ENCODE assay signal across 31 cellular contexts in the genomic region with DNA sequence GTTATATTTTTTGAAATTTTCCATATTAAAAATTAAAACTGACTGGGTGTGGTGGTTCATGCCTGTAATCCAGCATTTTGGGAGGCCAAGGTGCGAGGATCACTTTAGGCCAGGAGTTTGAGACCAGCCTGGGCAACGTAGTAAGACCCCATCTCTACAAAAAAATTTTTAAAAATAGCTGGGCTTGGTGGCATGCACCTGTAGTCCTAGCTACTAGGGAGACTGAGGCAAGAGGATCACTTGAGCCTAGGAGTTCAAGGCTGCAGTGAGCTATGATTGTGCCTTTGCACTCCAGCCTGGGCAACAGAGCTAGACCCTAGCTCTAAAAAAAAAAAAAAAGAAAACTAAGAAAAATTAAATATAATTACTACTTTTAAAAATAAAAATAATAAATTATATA. TPM values are rescaled to one million over a fixed set of nuclear protein-coding genes. Genes with fewer than 3 reads are reported as not detected.
"Had no signal": no experiment of that assay in that cellular context is flagged by ENCODE, and none has a peak within 500 bp of the region (broad histone marks: within the 10 kb centered on the region; RNA-seq: fewer than 3 reads in every experiment).

No MANE protein-coding gene starts in this region.

- DNase-seq: hypothalamus; immature natural killer cell; kidney; left colon; left lung; lower lobe of right lung; mammary epithelial cell; mesenchymal stem cell; naive thymus-derived CD8-positive, alpha-beta T cell; nucleus accumbens; pancreas; posterior cingulate gyrus; retina; right cardiac atrium; sigmoid colon; stimulated activated CD4-positive, alpha-beta T cell treated with anti-CD3 and anti-CD28 coated beads, Interleukin-1b, Interleukin-23, amount 100 ng/mL, for 48 hours; stimulated activated CD4-positive, alpha-beta T cell treated with anti-CD3 and anti-CD28 coated beads, Interleukin-2, amount 100 ng/mL, for 48 hours; stimulated activated naive B cell treated with anti-CD40 and anti-IgM and Interleukin-4, amounts not matched to agents 10 μg/mL and 1 μg/mL and 100 μg/mL, for 72 hours; stimulated activated naive CD8-positive, alpha-beta T cell treated with anti-CD3 and anti-CD28 coated beads, Interleukin-15, Interleukin-2, amounts not matched to agents 100 U/mL and 50 U/mL, for 24 hours; stomach; tibial artery; trophoblast cell; upper lobe of right lung had no signal

- H3K9me3 Mint-ChIP-seq: immature natural killer cell; naive thymus-derived CD8-positive, alpha-beta T cell; nephron; neural crest cell; stimulated activated naive B cell treated with anti-CD40 and anti-IgM and Interleukin-4, amounts not matched to agents 10 μg/mL and 1 μg/mL and 100 μg/mL, for 72 hours had no signal

- H3K27me3 Mint-ChIP-seq: naive thymus-derived CD8-positive, alpha-beta T cell; stimulated activated naive B cell treated with anti-CD40 and anti-IgM and Interleukin-4, amounts not matched to agents 10 μg/mL and 1 μg/mL and 100 μg/mL, for 72 hours had no signal

- H3K4me1 ChIP-seq: prostate gland had no signal

- H3K27ac Mint-ChIP-seq: immature natural killer cell; naive thymus-derived CD8-positive, alpha-beta T cell; stimulated activated naive B cell treated with anti-CD40 and anti-IgM and Interleukin-4, amounts not matched to agents 10 μg/mL and 1 μg/mL and 100 μg/mL, for 72 hours had no signal

- H3K4me3 Mint-ChIP-seq: immature natural killer cell; naive thymus-derived CD8-positive, alpha-beta T cell; stimulated activated naive B cell treated with anti-CD40 and anti-IgM and Interleukin-4, amounts not matched to agents 10 μg/mL and 1 μg/mL and 100 μg/mL, for 72 hours had no signal

- H3K9me3 ChIP-seq: left lung, lower lobe of right lung, pancreas, prostate gland, sigmoid colon, stomach, thoracic aorta, tibial artery, upper lobe of right lung had no signal

- H3K4me3 ChIP-seq: left lung, lower lobe of right lung, pancreas, prostate gland, sigmoid colon, smooth muscle cell, stomach, thoracic aorta, tibial artery, upper lobe of right lung had no signal

- ATAC-seq: left colon; left lung; lower lobe of right lung; naive thymus-derived CD8-positive, alpha-beta T cell; pancreas; right cardiac atrium; stimulated activated naive B cell treated with anti-CD40 and anti-IgM and Interleukin-4, amounts not matched to agents 10 μg/mL and 1 μg/mL and 100 μg/mL, for 72 hours; stimulated activated naive CD8-positive, alpha-beta T cell treated with anti-CD3 and anti-CD28 coated beads, Interleukin-15, Interleukin-2, amounts not matched to agents 100 U/mL and 50 U/mL, for 24 hours; upper lobe of right lung had no signal

- FAIRE-seq: islet of Langerhans, pancreas, urothelium cell line had no signal

- H3K27ac ChIP-seq: left lung, lower lobe of right lung, pancreas, prostate gland, sigmoid colon, stomach, thoracic aorta, tibial artery, upper lobe of right lung had no signal

- H3K27me3 ChIP-seq: left lung, pancreas, sigmoid colon, stomach, tibial artery, upper lobe of right lung had no signal

- H3K36me3 Mint-ChIP-seq: naive thymus-derived CD8-positive, alpha-beta T cell had no signal

- H3K36me3 ChIP-seq: left lung, lower lobe of right lung, pancreas, prostate gland, sigmoid colon, stomach, thoracic aorta, upper lobe of right lung had no signal

RNA-seq across cellular contexts. Expression of gene TMEM269, which starts 36.9 kb away (rescaled TPM):
- total RNA-seq: lower lobe of right lung, sigmoid colon, upper lobe of right lung had no signal
- polyA plus RNA-seq: liver, right cardiac atrium had no signal
